In the genomic region with DNA sequence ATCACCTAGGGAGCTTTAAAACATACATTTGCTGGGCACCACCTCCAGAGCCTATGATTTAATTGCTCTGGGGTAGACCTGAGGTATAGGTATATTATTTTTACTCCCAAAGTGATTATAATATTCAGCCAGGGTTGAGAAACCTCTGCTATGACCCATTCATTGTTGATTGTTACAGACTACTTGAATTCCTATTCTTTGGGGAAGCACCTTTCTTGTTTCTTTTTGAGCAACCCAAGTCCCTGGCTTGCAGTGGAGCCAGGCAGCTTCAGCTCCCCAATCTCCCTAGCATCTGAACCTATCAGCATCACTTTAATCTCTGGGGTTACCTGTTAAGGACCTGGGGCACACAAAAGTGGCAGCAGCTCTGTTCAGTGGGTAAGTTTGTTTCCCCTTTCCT, we compare ENCODE assay signal across 2 cellular contexts.
TF ChIP-seq lines count a peak whose summit lies in the region.

No MANE protein-coding gene starts in this region.

TF ChIP-seq in GM23338, 12 proteins besides CTCF, POLR2A, EP300 and RAD21 (continues in another document):
- TF ChIP-seq EZH2 (IDR thresholded peaks at IDR 0.05; ENCODE audit: low read depth, unreplicated experiment) (no peak), REST (IDR thresholded peaks at IDR 0.05; ENCODE audit: unreplicated experiment) (no peak), CREB1 (CRISPR knock-in tag; IDR thresholded peaks at IDR 0.05; ENCODE audit: low read depth) (no peak), EZH2phosphoT487 (IDR thresholded peaks at IDR 0.05; ENCODE audit: unreplicated experiment) (no peak), NANOG (IDR thresholded peaks at IDR 0.05; ENCODE audit: borderline replicate concordance) (no peak), STAT1 (IDR thresholded peaks at IDR 0.05; ENCODE audit: unreplicated experiment) (no peak), ZNF462 (CRISPR knock-in tag; IDR thresholded peaks at IDR 0.05) (no peak), ZNF331 (CRISPR knock-in tag; IDR thresholded peaks at IDR 0.05; ENCODE audit: low read depth) (no peak), JUNB (IDR thresholded peaks at IDR 0.05; ENCODE audit: unreplicated experiment) (no peak)
- TF ChIP-seq, protein P1, sequence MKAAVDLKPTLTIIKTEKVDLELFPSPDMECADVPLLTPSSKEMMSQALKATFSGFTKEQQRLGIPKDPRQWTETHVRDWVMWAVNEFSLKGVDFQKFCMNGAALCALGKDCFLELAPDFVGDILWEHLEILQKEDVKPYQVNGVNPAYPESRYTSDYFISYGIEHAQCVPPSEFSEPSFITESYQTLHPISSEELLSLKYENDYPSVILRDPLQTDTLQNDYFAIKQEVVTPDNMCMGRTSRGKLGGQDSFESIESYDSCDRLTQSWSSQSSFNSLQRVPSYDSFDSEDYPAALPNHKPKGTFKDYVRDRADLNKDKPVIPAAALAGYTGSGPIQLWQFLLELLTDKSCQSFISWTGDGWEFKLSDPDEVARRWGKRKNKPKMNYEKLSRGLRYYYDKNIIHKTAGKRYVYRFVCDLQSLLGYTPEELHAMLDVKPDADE (IDR thresholded peaks at IDR 0.05), result no peak

TF ChIP-seq in IMR-90, 13 proteins besides CTCF, POLR2A, EP300 and RAD21:
- TF ChIP-seq MAFK (IDR thresholded peaks at IDR 0.05; ENCODE audit: low read depth, low read length) (no peak), CEBPB (IDR thresholded peaks at IDR 0.05; ENCODE audit: low read depth, low read length) (no peak), MXI1 (IDR thresholded peaks at IDR 0.05; ENCODE audit: borderline replicate concordance, low read depth, low read length) (no peak), MAZ (IDR thresholded peaks at IDR 0.05; ENCODE audit: borderline replicate concordance, low read depth, low read length) (no peak), RFX5 (IDR thresholded peaks at IDR 0.05; ENCODE audit: low read depth, low read length) (no peak), CHD1 (IDR thresholded peaks at IDR 0.05; ENCODE audit: low read depth, low read length) (no peak), RCOR1 (IDR thresholded peaks at IDR 0.05; ENCODE audit: insufficient replicate concordance, low read length) (no peak), SMC3 (IDR thresholded peaks at IDR 0.05; ENCODE audit: low read depth, low read length) (no peak), BHLHE40 (IDR thresholded peaks at IDR 0.05; ENCODE audit: low read depth, low read length) (no peak), NFE2L2 (IDR thresholded peaks at IDR 0.05; ENCODE audit: low read depth, low read length) (no peak), FOS (IDR thresholded peaks at IDR 0.05; ENCODE audit: low read depth, low read length) (no peak)
- TF ChIP-seq, protein P2, sequence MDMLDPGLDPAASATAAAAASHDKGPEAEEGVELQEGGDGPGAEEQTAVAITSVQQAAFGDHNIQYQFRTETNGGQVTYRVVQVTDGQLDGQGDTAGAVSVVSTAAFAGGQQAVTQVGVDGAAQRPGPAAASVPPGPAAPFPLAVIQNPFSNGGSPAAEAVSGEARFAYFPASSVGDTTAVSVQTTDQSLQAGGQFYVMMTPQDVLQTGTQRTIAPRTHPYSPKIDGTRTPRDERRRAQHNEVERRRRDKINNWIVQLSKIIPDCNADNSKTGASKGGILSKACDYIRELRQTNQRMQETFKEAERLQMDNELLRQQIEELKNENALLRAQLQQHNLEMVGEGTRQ (IDR thresholded peaks at IDR 0.05; ENCODE audit: low read depth, low read length), result no peak
- TF ChIP-seq, protein P3, sequence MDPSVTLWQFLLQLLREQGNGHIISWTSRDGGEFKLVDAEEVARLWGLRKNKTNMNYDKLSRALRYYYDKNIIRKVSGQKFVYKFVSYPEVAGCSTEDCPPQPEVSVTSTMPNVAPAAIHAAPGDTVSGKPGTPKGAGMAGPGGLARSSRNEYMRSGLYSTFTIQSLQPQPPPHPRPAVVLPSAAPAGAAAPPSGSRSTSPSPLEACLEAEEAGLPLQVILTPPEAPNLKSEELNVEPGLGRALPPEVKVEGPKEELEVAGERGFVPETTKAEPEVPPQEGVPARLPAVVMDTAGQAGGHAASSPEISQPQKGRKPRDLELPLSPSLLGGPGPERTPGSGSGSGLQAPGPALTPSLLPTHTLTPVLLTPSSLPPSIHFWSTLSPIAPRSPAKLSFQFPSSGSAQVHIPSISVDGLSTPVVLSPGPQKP (IDR thresholded peaks at IDR 0.05; ENCODE audit: borderline replicate concordance, low read depth, low read length), result no peak
